17 cellular contexts compared by ENCODE assay signal in the genomic region with DNA sequence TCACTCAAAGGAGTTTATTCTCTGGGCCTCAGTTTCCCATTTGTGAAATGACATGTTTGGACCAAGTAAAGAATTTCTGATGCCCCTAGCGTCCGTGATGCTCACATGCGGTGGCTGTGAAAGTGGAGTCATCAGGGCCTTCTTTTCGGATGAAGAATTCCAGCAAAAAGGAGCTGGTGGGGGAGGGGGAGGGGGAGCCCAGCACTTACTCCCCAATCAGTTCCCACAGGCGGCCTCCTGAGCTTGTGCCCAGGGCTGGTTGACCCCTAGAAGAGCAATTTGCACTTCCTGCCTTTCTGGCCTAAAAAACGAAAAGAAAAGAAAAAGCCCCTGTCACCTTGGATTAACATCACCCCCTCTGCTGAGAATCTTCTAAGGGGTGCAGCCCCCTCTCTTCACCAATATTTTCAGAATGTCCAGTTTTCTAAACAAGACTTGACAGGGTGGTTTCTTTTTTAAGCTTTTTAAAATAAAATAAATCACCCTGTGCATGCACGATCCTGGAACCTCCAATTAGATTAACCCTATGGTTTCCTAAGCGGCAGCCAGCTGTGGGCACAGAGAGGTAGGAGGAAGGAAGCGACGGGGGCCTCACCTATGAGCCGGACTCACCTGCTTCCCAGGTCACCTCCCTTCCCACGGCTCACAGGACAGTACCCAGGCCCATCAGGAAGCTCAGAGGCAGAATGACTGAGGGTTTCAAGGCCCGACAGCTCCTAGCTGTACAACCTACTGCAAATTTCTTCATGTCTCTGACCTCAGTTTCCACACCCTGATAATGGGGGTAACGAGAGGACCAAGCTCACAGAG. TPM values are rescaled to one million over a fixed set of nuclear protein-coding genes. Genes with fewer than 3 reads are reported as not detected.
DNase-seq lines count a peak whose midpoint lies in the region; ATAC-seq and TF ChIP-seq lines count a peak whose summit lies in the region.
"Had no signal": no experiment of that assay in that cellular context is flagged by ENCODE, and none has a peak within 500 bp of the region (broad histone marks: within the 10 kb centered on the region; RNA-seq: fewer than 3 reads in every experiment).

No MANE protein-coding gene starts in this region.

- DNase-seq in endodermal cell (peak; percentile 59), spleen (peak; percentile 40)
- DNase-seq: Calu3; CD4-positive, alpha-beta T cell; GOT3; Kasumi-1; NCI-H1105 treated with DMSO at 0.1 percent for 48 hours; NCI-H187; NCI-H446; Peyer's patch; SHP77 had no signal

- H3K9ac ChIP-seq in OCI-LY3 (ENCODE audit: low read length) (no peak overlapping the region), endodermal cell (ENCODE audit: extremely low read depth, low read length, poor library complexity, severe bottlenecking) (no peak overlapping the region)

- no peaks in the 10 kb centered on the region for H3K79me2 ChIP-seq in OCI-LY3 (ENCODE audit: low read length)

- intact Hi-C loops in spleen (cut with DNase I; ENCODE audit: low total_unique reads) = no loop called here

- H3K36me3 Mint-ChIP-seq in endodermal cell (ENCODE audit: low read depth) (no peaks in the 10 kb centered on the region), nephron (ENCODE audit: low read depth) (no peaks in the 10 kb centered on the region)

- no peak overlapping the region for H3K4me3 Mint-ChIP-seq in endodermal cell
- no peak overlapping the region for H3K4me3 Mint-ChIP-seq in nephron
- H3K4me3 Mint-ChIP-seq: CD4-positive, alpha-beta T cell had no signal

- no peak overlapping the region for H2AFZ ChIP-seq in OCI-LY3 (ENCODE audit: low read depth, low read length)

- H3K4me3 ChIP-seq in OCI-LY3 (ENCODE audit: low read length) (no peak overlapping the region), endodermal cell (ENCODE audit: low read length) (no peak overlapping the region), spleen (no peak overlapping the region)
- H3K4me3 ChIP-seq: GM12878, Peyer's patch had no signal

- H3K27me3 ChIP-seq in OCI-LY3 (ENCODE audit: low read depth, low read length) = peaks cover 36% of the 10 kb centered on the region
- H3K27me3 ChIP-seq in endodermal cell (ENCODE audit: control insufficient read depth, insufficient read depth, low read length, poor library complexity, severe bottlenecking) = no peaks in the 10 kb centered on the region
- no peaks in the 10 kb centered on the region for H3K27me3 ChIP-seq in spleen (replicated peaks in 1 of 7)
- H3K27me3 ChIP-seq: Peyer's patch had no signal

- TF ChIP-seq CTCF in OCI-LY3 (IDR thresholded peaks at IDR 0.05; ENCODE audit: low read depth, low read length) (peak; percentile 12; the same call in 1 of the 2 replicates), endodermal cell (conservative IDR thresholded peaks at IDR 0.05) (peak; percentile 38), nephron (IDR thresholded peaks at IDR 0.05; ENCODE audit: unreplicated experiment in 3 of 3) (no peak), spleen (IDR thresholded peaks at IDR 0.05 in 8 of 11, conservative IDR thresholded peaks at IDR 0.05 in 3 of 11) (no peak)

- no peak overlapping the region for H3K4me2 ChIP-seq in OCI-LY3 (ENCODE audit: low read length)

- H3K9me3 ChIP-seq in OCI-LY3 (ENCODE audit: insufficient read depth, low read length) = no peaks in the 10 kb centered on the region
- H3K9me3 ChIP-seq in endodermal cell (ENCODE audit: control insufficient read depth, low read length) = no peaks in the 10 kb centered on the region
- H3K9me3 ChIP-seq in spleen = no peaks in the 10 kb centered on the region
- H3K9me3 ChIP-seq: Peyer's patch had no signal

- WGBS in endodermal cell (ENCODE audit: insufficient coverage in 1 of 2, insufficient read length in 1 of 2), 2 experiments = 70 to 78% methylated on average over 8 to 13 of the region's 14 CpGs
- 54 to 65% (median 60%) methylated on average over 14 of the region's 14 CpGs for WGBS in spleen, 5 donors

- H3K27ac ChIP-seq in OCI-LY3 (ENCODE audit: low read length) (no peak overlapping the region), endodermal cell (ENCODE audit: low read depth, low read length) (no peak overlapping the region), spleen (no peak overlapping the region)
- H3K27ac ChIP-seq: Peyer's patch had no signal

- no peak for TF ChIP-seq POLR2A in spleen (IDR thresholded peaks at IDR 0.05)

- peaks cover 3% of the 10 kb centered on the region; the same call in 1 of the 2 replicates for H3K4me1 ChIP-seq in OCI-LY3 (ENCODE audit: low read length)
- no peaks in the 10 kb centered on the region for H3K4me1 ChIP-seq in endodermal cell (ENCODE audit: control insufficient read depth, insufficient read depth, low read length)
- H3K4me1 ChIP-seq in spleen = peaks cover 0 to 32% (median 9%) of the 10 kb centered on the region in 6 donors

- H3K27me3 Mint-ChIP-seq in endodermal cell (ENCODE audit: insufficient read depth) (no peaks in the 10 kb centered on the region), nephron (ENCODE audit: low read depth) (no peaks in the 10 kb centered on the region)

- H4K20me1 ChIP-seq in OCI-LY3 (ENCODE audit: insufficient read depth, low read length) = no peaks in the 10 kb centered on the region

- H3K9me3 Mint-ChIP-seq in endodermal cell (no peaks in the 10 kb centered on the region), nephron (no peaks in the 10 kb centered on the region)
- H3K9me3 Mint-ChIP-seq: CD4-positive, alpha-beta T cell had no signal

- H3K36me3 ChIP-seq in OCI-LY3 (replicated peaks; ENCODE audit: low read depth, low read length) (no peaks in the 10 kb centered on the region), endodermal cell (ENCODE audit: control insufficient read depth, insufficient read depth, low read length) (no peaks in the 10 kb centered on the region), spleen (no peaks in the 10 kb centered on the region)
- H3K36me3 ChIP-seq: Peyer's patch had no signal

- ATAC-seq in GM19467 (IDR thresholded peaks at IDR 0.05; ENCODE audit: unreplicated experiment) = no peak
- no peak for ATAC-seq in HG03442 (IDR thresholded peaks at IDR 0.05; ENCODE audit: unreplicated experiment)
- no peak for ATAC-seq in HG02884 (IDR thresholded peaks at IDR 0.05; ENCODE audit: unreplicated experiment)
- ATAC-seq: GM12878 had no signal

- H3K4me1 Mint-ChIP-seq in endodermal cell (no peaks in the 10 kb centered on the region), nephron (peaks cover 65% of the 10 kb centered on the region)

- no peak overlapping the region for H3K27ac Mint-ChIP-seq in endodermal cell
- H3K27ac Mint-ChIP-seq in nephron = peak overlapping the region in 2 of 3 experiments; percentile 24 to 47
- H3K27ac Mint-ChIP-seq: CD4-positive, alpha-beta T cell had no signal

RNA-seq across cellular contexts. Expression of gene TGM2, which starts 10.4 kb away (rescaled TPM):
- total RNA-seq in endodermal cell = under 1 TPM; 0.27 to 0.37 TPM
- 3.4 TPM for polyA plus RNA-seq in endodermal cell (2013, experiment 1 of 2)
- polyA plus RNA-seq in endodermal cell (2013, experiment 2 of 2) = 2.1 TPM
- 100 to 1,000 TPM in 1 of 7 donors, 10 to 100 TPM in 6; 60.2 to 167 (median 87.6) TPM for total RNA-seq in spleen
- 10 to 100 TPM in 2 of 3 donors, 1 to 10 TPM in 1; 9.3 to 35.3 (median 19.8) TPM for polyA plus RNA-seq in spleen

Comparison
In these comparisons a context has a peak if more than half of its experiments do, and no peak if none do; other contexts are left out.
1. CTCF ChIP-seq: peak in OCI-LY3 (single experiment) and endodermal cell (single experiment); none in nephron (0 of 3) and spleen (0 of 11).
2. RNA of gene TGM2, which starts 10.4 kb away (total RNA-seq): 60.2 to 167 TPM in spleen; 0.27 to 0.37 TPM in endodermal cell; every median in the first group is over 10 times any median in the second.